Comparison of ENCODE assay signal across 1 cellular context in the genomic region with DNA sequence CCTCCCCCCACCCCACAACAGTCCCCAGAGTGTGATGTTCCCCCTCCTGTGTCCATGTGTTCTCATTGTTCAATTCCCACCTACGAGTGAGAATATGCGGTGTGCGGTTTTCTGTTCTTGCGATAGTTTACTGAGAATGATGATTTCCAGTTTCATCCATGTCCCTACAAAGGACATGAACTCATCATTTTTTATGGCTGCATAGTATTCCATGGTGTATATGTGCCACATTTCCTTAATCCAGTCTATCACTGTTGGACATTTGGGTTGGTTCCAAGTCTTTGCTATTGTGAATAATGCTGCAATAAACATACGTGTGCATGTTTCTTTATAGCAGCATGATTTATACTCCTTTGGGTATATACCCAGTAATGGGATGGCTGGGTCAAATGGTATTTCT. TPM values are rescaled to one million over a fixed set of nuclear protein-coding genes. Genes with fewer than 3 reads are reported as not detected.
"Had no signal": no experiment of that assay in that cellular context is flagged by ENCODE, and none has a peak within 500 bp of the region (broad histone marks: within the 10 kb centered on the region; RNA-seq: fewer than 3 reads in every experiment).

No MANE protein-coding gene starts in this region.

RNA-seq across cellular contexts. Expression of a gene that starts 55.7 kb away (rescaled TPM):
- total RNA-seq: OCI-LY7 had no signal
